2 cellular contexts compared by ENCODE assay signal in the genomic region with DNA sequence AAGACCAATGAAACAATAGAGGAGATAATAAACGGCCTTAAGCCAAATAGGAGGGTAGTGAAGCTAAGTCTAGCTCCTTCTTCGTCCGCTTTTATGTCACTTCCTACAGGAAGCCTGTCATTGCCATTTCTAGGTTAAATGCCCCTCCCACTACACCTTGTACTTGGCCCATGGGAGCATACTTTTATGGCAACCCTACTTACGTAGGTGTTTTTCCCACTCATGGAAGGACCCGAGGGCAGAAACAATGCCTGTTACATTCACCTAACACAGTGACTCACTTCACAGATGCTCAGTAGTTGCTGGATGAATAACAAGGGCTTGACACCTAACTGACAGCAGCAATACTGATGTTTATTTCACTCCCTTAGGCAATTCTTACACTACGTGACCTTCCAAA.
TF ChIP-seq lines count a peak whose summit lies in the region.

No MANE protein-coding gene starts in this region.

TF ChIP-seq in SK-N-SH treated with all-trans-retinoic acid at 6 μM for 48 hours, 23 proteins besides CTCF, POLR2A, EP300 and RAD21 (continued from another document):
- TF ChIP-seq, protein P1, sequence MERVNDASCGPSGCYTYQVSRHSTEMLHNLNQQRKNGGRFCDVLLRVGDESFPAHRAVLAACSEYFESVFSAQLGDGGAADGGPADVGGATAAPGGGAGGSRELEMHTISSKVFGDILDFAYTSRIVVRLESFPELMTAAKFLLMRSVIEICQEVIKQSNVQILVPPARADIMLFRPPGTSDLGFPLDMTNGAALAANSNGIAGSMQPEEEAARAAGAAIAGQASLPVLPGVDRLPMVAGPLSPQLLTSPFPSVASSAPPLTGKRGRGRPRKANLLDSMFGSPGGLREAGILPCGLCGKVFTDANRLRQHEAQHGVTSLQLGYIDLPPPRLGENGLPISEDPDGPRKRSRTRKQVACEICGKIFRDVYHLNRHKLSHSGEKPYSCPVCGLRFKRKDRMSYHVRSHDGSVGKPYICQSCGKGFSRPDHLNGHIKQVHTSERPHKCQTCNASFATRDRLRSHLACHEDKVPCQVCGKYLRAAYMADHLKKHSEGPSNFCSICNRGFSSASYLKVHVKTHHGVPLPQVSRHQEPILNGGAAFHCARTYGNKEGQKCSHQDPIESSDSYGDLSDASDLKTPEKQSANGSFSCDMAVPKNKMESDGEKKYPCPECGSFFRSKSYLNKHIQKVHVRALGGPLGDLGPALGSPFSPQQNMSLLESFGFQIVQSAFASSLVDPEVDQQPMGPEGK (CRISPR knock-in tag; IDR thresholded peaks at IDR 0.05; ENCODE audit: borderline replicate concordance): no peak
- TF ChIP-seq, protein P2, sequence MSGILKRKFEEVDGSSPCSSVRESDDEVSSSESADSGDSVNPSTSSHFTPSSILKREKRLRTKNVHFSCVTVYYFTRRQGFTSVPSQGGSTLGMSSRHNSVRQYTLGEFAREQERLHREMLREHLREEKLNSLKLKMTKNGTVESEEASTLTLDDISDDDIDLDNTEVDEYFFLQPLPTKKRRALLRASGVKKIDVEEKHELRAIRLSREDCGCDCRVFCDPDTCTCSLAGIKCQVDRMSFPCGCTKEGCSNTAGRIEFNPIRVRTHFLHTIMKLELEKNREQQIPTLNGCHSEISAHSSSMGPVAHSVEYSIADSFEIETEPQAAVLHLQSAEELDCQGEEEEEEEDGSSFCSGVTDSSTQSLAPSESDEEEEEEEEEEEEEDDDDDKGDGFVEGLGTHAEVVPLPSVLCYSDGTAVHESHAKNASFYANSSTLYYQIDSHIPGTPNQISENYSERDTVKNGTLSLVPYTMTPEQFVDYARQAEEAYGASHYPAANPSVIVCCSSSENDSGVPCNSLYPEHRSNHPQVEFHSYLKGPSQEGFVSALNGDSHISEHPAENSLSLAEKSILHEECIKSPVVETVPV (CRISPR knock-in tag; IDR thresholded peaks at IDR 0.05): no peak
- TF ChIP-seq, protein P3, sequence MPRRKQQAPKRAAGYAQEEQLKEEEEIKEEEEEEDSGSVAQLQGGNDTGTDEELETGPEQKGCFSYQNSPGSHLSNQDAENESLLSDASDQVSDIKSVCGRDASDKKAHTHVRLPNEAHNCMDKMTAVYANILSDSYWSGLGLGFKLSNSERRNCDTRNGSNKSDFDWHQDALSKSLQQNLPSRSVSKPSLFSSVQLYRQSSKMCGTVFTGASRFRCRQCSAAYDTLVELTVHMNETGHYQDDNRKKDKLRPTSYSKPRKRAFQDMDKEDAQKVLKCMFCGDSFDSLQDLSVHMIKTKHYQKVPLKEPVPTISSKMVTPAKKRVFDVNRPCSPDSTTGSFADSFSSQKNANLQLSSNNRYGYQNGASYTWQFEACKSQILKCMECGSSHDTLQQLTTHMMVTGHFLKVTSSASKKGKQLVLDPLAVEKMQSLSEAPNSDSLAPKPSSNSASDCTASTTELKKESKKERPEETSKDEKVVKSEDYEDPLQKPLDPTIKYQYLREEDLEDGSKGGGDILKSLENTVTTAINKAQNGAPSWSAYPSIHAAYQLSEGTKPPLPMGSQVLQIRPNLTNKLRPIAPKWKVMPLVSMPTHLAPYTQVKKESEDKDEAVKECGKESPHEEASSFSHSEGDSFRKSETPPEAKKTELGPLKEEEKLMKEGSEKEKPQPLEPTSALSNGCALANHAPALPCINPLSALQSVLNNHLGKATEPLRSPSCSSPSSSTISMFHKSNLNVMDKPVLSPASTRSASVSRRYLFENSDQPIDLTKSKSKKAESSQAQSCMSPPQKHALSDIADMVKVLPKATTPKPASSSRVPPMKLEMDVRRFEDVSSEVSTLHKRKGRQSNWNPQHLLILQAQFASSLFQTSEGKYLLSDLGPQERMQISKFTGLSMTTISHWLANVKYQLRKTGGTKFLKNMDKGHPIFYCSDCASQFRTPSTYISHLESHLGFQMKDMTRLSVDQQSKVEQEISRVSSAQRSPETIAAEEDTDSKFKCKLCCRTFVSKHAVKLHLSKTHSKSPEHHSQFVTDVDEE (CRISPR knock-in tag; IDR thresholded peaks at IDR 0.05): no peak
- TF ChIP-seq, protein P4, sequence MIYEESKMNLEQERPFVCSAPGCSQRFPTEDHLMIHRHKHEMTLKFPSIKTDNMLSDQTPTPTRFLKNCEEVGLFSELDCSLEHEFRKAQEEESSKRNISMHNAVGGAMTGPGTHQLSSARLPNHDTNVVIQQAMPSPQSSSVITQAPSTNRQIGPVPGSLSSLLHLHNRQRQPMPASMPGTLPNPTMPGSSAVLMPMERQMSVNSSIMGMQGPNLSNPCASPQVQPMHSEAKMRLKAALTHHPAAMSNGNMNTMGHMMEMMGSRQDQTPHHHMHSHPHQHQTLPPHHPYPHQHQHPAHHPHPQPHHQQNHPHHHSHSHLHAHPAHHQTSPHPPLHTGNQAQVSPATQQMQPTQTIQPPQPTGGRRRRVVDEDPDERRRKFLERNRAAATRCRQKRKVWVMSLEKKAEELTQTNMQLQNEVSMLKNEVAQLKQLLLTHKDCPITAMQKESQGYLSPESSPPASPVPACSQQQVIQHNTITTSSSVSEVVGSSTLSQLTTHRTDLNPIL (CRISPR knock-in tag; IDR thresholded peaks at IDR 0.05; ENCODE audit: low read depth): no peak
- TF ChIP-seq OSR1 (CRISPR knock-in tag; IDR thresholded peaks at IDR 0.05) (no peak), ESRRG (CRISPR knock-in tag; IDR thresholded peaks at IDR 0.05) (no peak), TOX (CRISPR knock-in tag; IDR thresholded peaks at IDR 0.05; ENCODE audit: borderline replicate concordance) (no peak)
- TF ChIP-seq, protein P5, sequence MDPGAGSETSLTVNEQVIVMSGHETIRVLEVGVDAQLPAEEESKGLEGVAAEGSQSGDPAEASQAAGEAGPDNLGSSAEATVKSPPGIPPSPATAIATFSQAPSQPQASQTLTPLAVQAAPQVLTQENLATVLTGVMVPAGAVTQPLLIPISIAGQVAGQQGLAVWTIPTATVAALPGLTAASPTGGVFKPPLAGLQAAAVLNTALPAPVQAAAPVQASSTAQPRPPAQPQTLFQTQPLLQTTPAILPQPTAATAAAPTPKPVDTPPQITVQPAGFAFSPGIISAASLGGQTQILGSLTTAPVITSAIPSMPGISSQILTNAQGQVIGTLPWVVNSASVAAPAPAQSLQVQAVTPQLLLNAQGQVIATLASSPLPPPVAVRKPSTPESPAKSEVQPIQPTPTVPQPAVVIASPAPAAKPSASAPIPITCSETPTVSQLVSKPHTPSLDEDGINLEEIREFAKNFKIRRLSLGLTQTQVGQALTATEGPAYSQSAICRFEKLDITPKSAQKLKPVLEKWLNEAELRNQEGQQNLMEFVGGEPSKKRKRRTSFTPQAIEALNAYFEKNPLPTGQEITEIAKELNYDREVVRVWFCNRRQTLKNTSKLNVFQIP (CRISPR knock-in tag; IDR thresholded peaks at IDR 0.05; ENCODE audit: borderline replicate concordance, low read depth): no peak

TF ChIP-seq in SK-N-SH, 30 proteins besides CTCF, POLR2A, EP300 and RAD21:
- TF ChIP-seq, protein P6, sequence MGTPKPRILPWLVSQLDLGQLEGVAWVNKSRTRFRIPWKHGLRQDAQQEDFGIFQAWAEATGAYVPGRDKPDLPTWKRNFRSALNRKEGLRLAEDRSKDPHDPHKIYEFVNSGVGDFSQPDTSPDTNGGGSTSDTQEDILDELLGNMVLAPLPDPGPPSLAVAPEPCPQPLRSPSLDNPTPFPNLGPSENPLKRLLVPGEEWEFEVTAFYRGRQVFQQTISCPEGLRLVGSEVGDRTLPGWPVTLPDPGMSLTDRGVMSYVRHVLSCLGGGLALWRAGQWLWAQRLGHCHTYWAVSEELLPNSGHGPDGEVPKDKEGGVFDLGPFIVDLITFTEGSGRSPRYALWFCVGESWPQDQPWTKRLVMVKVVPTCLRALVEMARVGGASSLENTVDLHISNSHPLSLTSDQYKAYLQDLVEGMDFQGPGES (IDR thresholded peaks at IDR 0.05; ENCODE audit: low read depth, low read length): no peak
- TF ChIP-seq POLR2AphosphoS5 (IDR thresholded peaks at IDR 0.05; ENCODE audit: low read depth, low read length) (no peak), YY1 (IDR thresholded peaks at IDR 0.05; ENCODE audit: low read depth) (no peak), FOXM1 (IDR thresholded peaks at IDR 0.05; ENCODE audit: low read depth) (no peak), NFIC (IDR thresholded peaks at IDR 0.05; ENCODE audit: borderline replicate concordance) (no peak), EZH2phosphoT487 (IDR thresholded peaks at IDR 0.05; ENCODE audit: borderline replicate concordance, low read depth) (no peak), MEF2A (IDR thresholded peaks at IDR 0.05; ENCODE audit: borderline replicate concordance, low read depth) (no peak)
- TF ChIP-seq, protein P7, sequence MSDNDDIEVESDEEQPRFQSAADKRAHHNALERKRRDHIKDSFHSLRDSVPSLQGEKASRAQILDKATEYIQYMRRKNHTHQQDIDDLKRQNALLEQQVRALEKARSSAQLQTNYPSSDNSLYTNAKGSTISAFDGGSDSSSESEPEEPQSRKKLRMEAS (IDR thresholded peaks at IDR 0.05; ENCODE audit: low read depth): no peak
